Comparison of ENCODE assay signal across 20 cellular contexts in genomic region chr7:562789-563628, GRCh38. TPM values are rescaled to one million over a fixed set of nuclear protein-coding genes. Genes with fewer than 3 reads are reported as not detected.
DNase-seq lines count a peak whose midpoint lies in the region; ATAC-seq and TF ChIP-seq lines count a peak whose summit lies in the region.
"Had no signal": no experiment of that assay in that cellular context is flagged by ENCODE, and none has a peak within 500 bp of the region (broad histone marks: within the 10 kb centered on the region; RNA-seq: fewer than 3 reads in every experiment).

No MANE protein-coding gene starts in this region.

- no peak for ATAC-seq in SK-N-SH treated with all-trans-retinoic acid at 6 μM for 48 hours
- ATAC-seq in activated CD8-positive, alpha-beta T cell treated with anti-CD3 and anti-CD28 coated beads for 36 hours: no peak
- ATAC-seq in HG02870 (IDR thresholded peaks at IDR 0.05; ENCODE audit: unreplicated experiment): no peak
- ATAC-seq: HCT116 had no signal

- no peak overlapping the region for H3K9ac ChIP-seq in SK-N-SH
- H3K9ac ChIP-seq in BLaER1: no peak overlapping the region

- DNase-seq in SK-N-SH: no peak
- DNase-seq in activated CD8-positive, alpha-beta T cell treated with anti-CD3 and anti-CD28 coated beads for 36 hours: no peak
- no peak for DNase-seq in neural crest cell (ENCODE audit: low read depth, low spot score)
- no peak for DNase-seq in activated CD4-positive, alpha-beta T cell treated with anti-CD3 and anti-CD28 coated beads, Interleukin-2, amount 10 ng/mL, durations not matched to agents 7 days and 5 days
- DNase-seq in NCI-H2196 treated with DMSO at 0.1 percent for 48 hours (lab: John Stamatoyannopoulos, UW; ENCODE audit: unreplicated experiment): no peak
- DNase-seq: AML-193, Caco-2, GDM1, KBM-7, NCI-H1105, NCI-H2081, NCI-H2171 treated with DMSO at 0.1 percent for 48 hours, NCI-H748 treated with DMSO at 0.1 percent for 48 hours, SHP77 had no signal

- H3F3A ChIP-seq in SK-N-SH (replicated peaks; ENCODE audit: insufficient read depth): no peaks in the 10 kb centered on the region

- no peak overlapping the region for H2AFZ ChIP-seq in SK-N-SH (ENCODE audit: low read depth)

- intact Hi-C loops in activated CD8-positive, alpha-beta T cell treated with anti-CD3 and anti-CD28 coated beads for 36 hours (cut with micrococcal nuclease): no loop called here

- H3K4me3 ChIP-seq in SK-N-SH (ENCODE audit: low read depth in 2 of 2, low read length in 1 of 2) (no peak overlapping the region), BLaER1 (no peak overlapping the region)

- H3K27ac ChIP-seq in SK-N-SH (ENCODE audit: low read depth in 2 of 2, low read length in 1 of 2) (no peak overlapping the region), BLaER1 (no peak overlapping the region)
- H3K27ac ChIP-seq: 22Rv1 had no signal

- no peak for TF ChIP-seq EP300 in SK-N-SH (IDR thresholded peaks at IDR 0.05; ENCODE audit: borderline replicate concordance in 1 of 2, low read depth in 1 of 2, low read length in 1 of 2)

- peaks cover 5% of the 10 kb centered on the region for H3K9me3 Mint-ChIP-seq in activated CD8-positive, alpha-beta T cell treated with anti-CD3 and anti-CD28 coated beads for 36 hours
- no peaks in the 10 kb centered on the region for H3K9me3 Mint-ChIP-seq in neural crest cell
- H3K9me3 Mint-ChIP-seq in activated CD4-positive, alpha-beta T cell treated with anti-CD3 and anti-CD28 coated beads, Interleukin-2, amount 10 ng/mL, durations not matched to agents 7 days and 5 days: no peaks in the 10 kb centered on the region

- H3K4me2 ChIP-seq in SK-N-SH (no peak overlapping the region), BLaER1 (peak overlapping the region; percentile 64)

- H3K79me2 ChIP-seq in SK-N-SH (ENCODE audit: insufficient read depth): no peaks in the 10 kb centered on the region

- H3K27ac Mint-ChIP-seq in activated CD8-positive, alpha-beta T cell treated with anti-CD3 and anti-CD28 coated beads for 36 hours: peak overlapping the region; percentile 21
- H3K27ac Mint-ChIP-seq in neural crest cell (ENCODE audit: unreplicated experiment): peak overlapping the region; percentile 84
- no peak overlapping the region for H3K27ac Mint-ChIP-seq in activated CD4-positive, alpha-beta T cell treated with anti-CD3 and anti-CD28 coated beads, Interleukin-2, amount 10 ng/mL, durations not matched to agents 7 days and 5 days

- H3K9me3 ChIP-seq in SK-N-SH (no peaks in the 10 kb centered on the region), BLaER1 (no peaks in the 10 kb centered on the region)
- H3K9me3 ChIP-seq: Caco-2 had no signal

- H3K27me3 Mint-ChIP-seq in activated CD8-positive, alpha-beta T cell treated with anti-CD3 and anti-CD28 coated beads for 36 hours: no peaks in the 10 kb centered on the region
- no peaks in the 10 kb centered on the region for H3K27me3 Mint-ChIP-seq in neural crest cell (ENCODE audit: low read depth)
- no peaks in the 10 kb centered on the region for H3K27me3 Mint-ChIP-seq in activated CD4-positive, alpha-beta T cell treated with anti-CD3 and anti-CD28 coated beads, Interleukin-2, amount 10 ng/mL, durations not matched to agents 7 days and 5 days

- peaks cover 14% of the 10 kb centered on the region for H3K36me3 Mint-ChIP-seq in activated CD8-positive, alpha-beta T cell treated with anti-CD3 and anti-CD28 coated beads for 36 hours (ENCODE audit: low read depth)
- no peaks in the 10 kb centered on the region for H3K36me3 Mint-ChIP-seq in neural crest cell (ENCODE audit: low read depth)
- no peaks in the 10 kb centered on the region for H3K36me3 Mint-ChIP-seq in activated CD4-positive, alpha-beta T cell treated with anti-CD3 and anti-CD28 coated beads, Interleukin-2, amount 10 ng/mL, durations not matched to agents 7 days and 5 days (ENCODE audit: low read depth)

- CTCF ChIA-PET in SK-N-SH (lab: Yijun Ruan, JAX): no interaction called here
- CTCF ChIA-PET in activated CD8-positive, alpha-beta T cell treated with anti-CD3 and anti-CD28 coated beads for 36 hours (lab: Charles Lee): no interaction called here
- CTCF ChIA-PET in activated CD4-positive, alpha-beta T cell treated with anti-CD3 and anti-CD28 coated beads, Interleukin-2, amount 10 ng/mL, durations not matched to agents 7 days and 5 days (lab: Charles Lee): no interaction called here

- POLR2A ChIA-PET in SK-N-SH (lab: Yijun Ruan, JAX): no interaction called here
- POLR2A ChIA-PET in activated CD8-positive, alpha-beta T cell treated with anti-CD3 and anti-CD28 coated beads for 36 hours (lab: Charles Lee): no interaction called here
- POLR2A ChIA-PET in activated CD4-positive, alpha-beta T cell treated with anti-CD3 and anti-CD28 coated beads, Interleukin-2, amount 10 ng/mL, durations not matched to agents 7 days and 5 days (lab: Charles Lee): no interaction called here

- H3K4me1 Mint-ChIP-seq in activated CD8-positive, alpha-beta T cell treated with anti-CD3 and anti-CD28 coated beads for 36 hours (ENCODE audit: low read depth): peaks cover 9% of the 10 kb centered on the region
- no peaks in the 10 kb centered on the region for H3K4me1 Mint-ChIP-seq in neural crest cell
- H3K4me1 Mint-ChIP-seq in activated CD4-positive, alpha-beta T cell treated with anti-CD3 and anti-CD28 coated beads, Interleukin-2, amount 10 ng/mL, durations not matched to agents 7 days and 5 days: no peaks in the 10 kb centered on the region

- H3K36me3 ChIP-seq in SK-N-SH (replicated peaks in 1 of 2; ENCODE audit: control insufficient read depth in 1 of 2, insufficient read depth in 2 of 2, low read length in 1 of 2): no peaks in the 10 kb centered on the region
- H3K36me3 ChIP-seq in BLaER1: no peaks in the 10 kb centered on the region

- TF ChIP-seq CTCF in SK-N-SH (IDR thresholded peaks at IDR 0.05) (no peak), neural crest cell (conservative IDR thresholded peaks at IDR 0.05) (no peak)
- no peak for TF ChIP-seq CTCF in activated CD8-positive, alpha-beta T cell treated with anti-CD3 and anti-CD28 coated beads for 36 hours (IDR thresholded peaks at IDR 0.05)

- TF ChIP-seq RAD21 in SK-N-SH (IDR thresholded peaks at IDR 0.05; ENCODE audit: low read length): no peak

- no peaks in the 10 kb centered on the region for H3K4me1 ChIP-seq in SK-N-SH (ENCODE audit: control insufficient read depth in 1 of 2, insufficient read depth in 2 of 2, low read depth in 1 of 2, low read length in 1 of 2)
- peaks cover 22% of the 10 kb centered on the region for H3K4me1 ChIP-seq in BLaER1
- H3K4me1 ChIP-seq: Caco-2 had no signal

- H3K9me2 ChIP-seq in SK-N-SH: no peaks in the 10 kb centered on the region

- H3K27me3 ChIP-seq in SK-N-SH (ENCODE audit: insufficient read depth) (no peaks in the 10 kb centered on the region), BLaER1 (no peaks in the 10 kb centered on the region)

- WGBS in SK-N-SH (ENCODE audit: low lambda C conversion rate): 92% methylated on average over 13 of the region's 17 CpGs

- no peak overlapping the region for H3K4me3 Mint-ChIP-seq in activated CD8-positive, alpha-beta T cell treated with anti-CD3 and anti-CD28 coated beads for 36 hours
- H3K4me3 Mint-ChIP-seq in neural crest cell: no peak overlapping the region
- H3K4me3 Mint-ChIP-seq in activated CD4-positive, alpha-beta T cell treated with anti-CD3 and anti-CD28 coated beads, Interleukin-2, amount 10 ng/mL, durations not matched to agents 7 days and 5 days: no peak overlapping the region

- H4K20me1 ChIP-seq in SK-N-SH (ENCODE audit: insufficient read depth): no peaks in the 10 kb centered on the region
- 0 out of 2 replicates have a peak, but pooled peaks cover 7% of the 10 kb centered on the region for H4K20me1 ChIP-seq in BLaER1

TF ChIP-seq in SK-N-SH, 30 proteins besides CTCF, POLR2A, EP300 and RAD21 (continues in another document):
- TF ChIP-seq FOXM1 (IDR thresholded peaks at IDR 0.05; ENCODE audit: low read depth): no peak

TF ChIP-seq in SK-N-SH treated with all-trans-retinoic acid at 6 μM for 48 hours, 23 proteins besides CTCF, POLR2A, EP300 and RAD21 (continues in another document):
- no peak for TF ChIP-seq CSRNP3 (CRISPR knock-in tag; IDR thresholded peaks at IDR 0.05)
- no peak for TF ChIP-seq ZNF70 (CRISPR knock-in tag; IDR thresholded peaks at IDR 0.05)
- TF ChIP-seq BACH2 (CRISPR knock-in tag; IDR thresholded peaks at IDR 0.05; ENCODE audit: borderline replicate concordance): no peak

RNA-seq across cellular contexts. Expression of gene PDGFA, which starts 43.4 kb away (rescaled TPM):
- polyA plus RNA-seq in SK-N-SH (2012; rRNA removed): 13.5 and 18.9 TPM in 2 replicates
- polyA plus RNA-seq in SK-N-SH (2012; cell fraction: cytosol; rRNA removed): 6.8 and 9.8 TPM in 2 replicates
- polyA plus RNA-seq in SK-N-SH (2012; cell fraction: nucleus; rRNA removed): 36.8 and 43.2 TPM in 2 replicates
- total RNA-seq in activated CD8-positive, alpha-beta T cell treated with anti-CD3 and anti-CD28 coated beads for 36 hours: 10 to 100 TPM; 16.7 to 18.8 TPM
- 0.82 and 1.0 TPM in 2 replicates for total RNA-seq in neural crest cell
- total RNA-seq in activated CD4-positive, alpha-beta T cell treated with anti-CD3 and anti-CD28 coated beads, Interleukin-2, amount 10 ng/mL, durations not matched to agents 7 days and 5 days: under 1 TPM; 0.37 to 0.46 TPM
- total RNA-seq: OCI-LY7 had no signal
